9 cellular contexts compared by ENCODE assay signal in the genomic region with DNA sequence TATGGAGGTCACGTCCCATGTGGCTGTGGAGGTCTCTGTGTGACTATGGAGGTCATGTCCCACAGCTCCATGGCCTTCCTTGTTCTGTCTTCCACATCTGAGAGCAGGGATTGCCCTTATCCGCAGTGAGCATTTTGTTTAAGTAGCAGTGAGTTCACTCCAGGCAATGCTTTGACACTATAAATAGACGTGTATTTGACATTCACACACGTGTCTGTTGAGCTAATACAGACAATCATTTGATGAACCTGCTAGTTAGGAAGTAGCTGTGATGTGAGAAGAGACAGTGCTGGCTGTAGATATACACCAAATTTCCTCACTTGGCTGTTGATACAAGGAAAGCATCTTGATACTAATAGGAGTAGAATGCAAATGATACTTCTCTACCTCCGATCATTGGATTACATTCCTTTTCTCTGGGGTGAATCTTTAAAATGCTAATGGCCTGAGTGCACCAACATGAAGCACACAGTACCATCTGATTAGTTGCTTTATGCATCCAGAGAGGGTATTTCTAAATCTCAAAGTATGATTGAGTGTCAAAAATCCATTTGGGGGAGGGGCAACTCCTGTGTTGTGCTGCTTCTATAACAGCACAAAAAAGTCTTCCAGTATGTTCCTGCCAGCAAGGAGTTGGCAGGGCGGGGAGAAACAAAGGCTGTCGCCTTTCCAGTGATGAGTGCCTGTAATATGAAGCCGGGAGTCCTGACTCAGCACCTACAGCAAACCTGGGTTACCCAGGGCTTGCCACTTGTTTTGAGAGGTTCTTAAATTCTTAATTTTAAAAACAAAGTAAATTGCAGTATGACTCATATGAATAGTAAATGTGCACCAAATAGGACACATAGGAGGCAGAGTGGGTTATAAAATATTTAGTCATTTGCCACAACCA. TPM values are rescaled to one million over a fixed set of nuclear protein-coding genes. Genes with fewer than 3 reads are reported as not detected.
DNase-seq lines count a peak whose midpoint lies in the region; ATAC-seq, FAIRE-seq and TF ChIP-seq lines count a peak whose summit lies in the region.
"Had no signal": no experiment of that assay in that cellular context is flagged by ENCODE, and none has a peak within 500 bp of the region (broad histone marks: within the 10 kb centered on the region; RNA-seq: fewer than 3 reads in every experiment).

No MANE protein-coding gene starts in this region.

- peaks cover 4% of the 10 kb centered on the region for H3F3A ChIP-seq in smooth muscle cell (ENCODE audit: low read depth)

- H3K4me3 ChIP-seq in A549 (no peak overlapping the region), HAP-1 (no peak overlapping the region), smooth muscle cell (no peak overlapping the region)

- ATAC-seq in A549 (peak; percentile 48 to 66; a peak in 4 of 6 replicates), SK-N-SH treated with all-trans-retinoic acid at 6 μM for 48 hours (peak; percentile 88), left cardiac atrium (peak; percentile 79 to 80), HG03175 (IDR thresholded peaks at IDR 0.05; ENCODE audit: unreplicated experiment) (no peak)

- peaks cover 100% of the 10 kb centered on the region for H4K20me1 ChIP-seq in smooth muscle cell (ENCODE audit: low read depth)

- H3K27me3 ChIP-seq in HAP-1 (ENCODE audit: low read depth), result no peaks in the 10 kb centered on the region
- no peaks in the 10 kb centered on the region for H3K27me3 ChIP-seq in smooth muscle cell (ENCODE audit: low read depth)

- H3K27ac ChIP-seq in A549 (peak overlapping the region; percentile 5 to 33; a peak in 4 of 6 replicates), smooth muscle cell (ENCODE audit: low read depth) (peak overlapping the region; percentile 58)

- peaks cover 100% of the 10 kb centered on the region for H3K79me2 ChIP-seq in smooth muscle cell (ENCODE audit: low read depth)

- TF ChIP-seq RAD21 in A549 (conservative IDR thresholded peaks at IDR 0.05 in 1 of 2, IDR thresholded peaks at IDR 0.05 in 1 of 2), result no peak

- intact Hi-C loops in left cardiac atrium (cut with DNase I), result no loop called here

- no peak for TF ChIP-seq EP300 in A549 (IDR thresholded peaks at IDR 0.05)

- peak overlapping the region; percentile 9 for H3K9ac ChIP-seq in smooth muscle cell (ENCODE audit: low read depth)

- H3K4me1 ChIP-seq in A549, result peaks cover 38% of the 10 kb centered on the region
- peaks cover 16% of the 10 kb centered on the region for H3K4me1 ChIP-seq in HAP-1
- peaks cover 15% of the 10 kb centered on the region for H3K4me1 ChIP-seq in smooth muscle cell (ENCODE audit: low read depth)

- TF ChIP-seq CTCF in A549 (IDR thresholded peaks at IDR 0.05) (no peak), smooth muscle cell (IDR thresholded peaks at IDR 0.05; ENCODE audit: borderline replicate concordance, insufficient read depth, poor library complexity, severe bottlenecking) (no peak)

- no peak for FAIRE-seq in A549 (lab: Jason Lieb, UNC)

- H3K4me2 ChIP-seq in A549, result peak overlapping the region; percentile 55
- H3K4me2 ChIP-seq in smooth muscle cell, result peak overlapping the region; percentile 34

- H2AFZ ChIP-seq in smooth muscle cell (ENCODE audit: low read depth), result no peak overlapping the region

- H3K9me3 ChIP-seq in A549, result no peaks in the 10 kb centered on the region
- H3K9me3 ChIP-seq in HAP-1, result no peaks in the 10 kb centered on the region
- H3K9me3 ChIP-seq in smooth muscle cell (replicated peaks; ENCODE audit: low read depth), result no peaks in the 10 kb centered on the region

- peak in 1 of 2 experiments; percentile 35 for DNase-seq in A549 (ENCODE audit: low read depth in 1 of 2, low spot score in 1 of 2)
- peak; percentile 75 to 78 for DNase-seq in HAP-1 (ENCODE audit: low spot score in 2 of 2)
- DNase-seq in left cardiac atrium, result peak; percentile 50
- no peak for DNase-seq in smooth muscle cell (lab: John Stamatoyannopoulos, UW; ENCODE audit: unreplicated experiment)
- DNase-seq in SIG-M5 (lab: John Stamatoyannopoulos, UW), result no peak
- DNase-seq in NCI-H748 treated with DMSO at 0.1 percent for 48 hours (lab: John Stamatoyannopoulos, UW), result no peak

- CTCF ChIA-PET in A549 (lab: Yijun Ruan, JAX), result interaction anchor here (1.2 kb wide), 1 partner anchor 9 kb away, joined by 3 read pairs; no protein-coding TSS in a partner anchor

- POLR2A ChIA-PET in A549 (lab: Yijun Ruan, JAX), result no interaction called here

- TF ChIP-seq POLR2A in A549 (IDR thresholded peaks at IDR 0.05; ENCODE audit: low read length), result no peak

- in situ Hi-C loops in HAP-1 (cut with MboI; ENCODE audit: low sequenced_read_pairs), result no loop called here

- 32% methylated on average over 8 of the region's 8 CpGs for WGBS in A549 (ENCODE audit: missing lambda C conversion rate)
- 35% methylated on average over 8 of the region's 8 CpGs for whole genome bisulfite sequencing in smooth muscle cell (ENCODE audit: low lambda C conversion rate)

- H3K36me3 ChIP-seq in HAP-1 (replicated peaks) (peaks cover 40% of the 10 kb centered on the region), smooth muscle cell (ENCODE audit: low read depth) (no peaks in the 10 kb centered on the region)

TF ChIP-seq in A549, 52 proteins besides CTCF, POLR2A, EP300 and RAD21:
- TF ChIP-seq EHF (CRISPR knock-in tag; IDR thresholded peaks at IDR 0.05) (no peak), FOSL2 (IDR thresholded peaks at IDR 0.05) (no peak), FOSL2 (CRISPR knock-in tag; IDR thresholded peaks at IDR 0.05) (peak; percentile 11; the same call in 1 of the 2 replicates), MAFK (IDR thresholded peaks at IDR 0.05; ENCODE audit: partially characterized antibody) (peak; percentile 82), ZSCAN20 (CRISPR knock-in tag; IDR thresholded peaks at IDR 0.05) (no peak)
- TF ChIP-seq, protein P1, sequence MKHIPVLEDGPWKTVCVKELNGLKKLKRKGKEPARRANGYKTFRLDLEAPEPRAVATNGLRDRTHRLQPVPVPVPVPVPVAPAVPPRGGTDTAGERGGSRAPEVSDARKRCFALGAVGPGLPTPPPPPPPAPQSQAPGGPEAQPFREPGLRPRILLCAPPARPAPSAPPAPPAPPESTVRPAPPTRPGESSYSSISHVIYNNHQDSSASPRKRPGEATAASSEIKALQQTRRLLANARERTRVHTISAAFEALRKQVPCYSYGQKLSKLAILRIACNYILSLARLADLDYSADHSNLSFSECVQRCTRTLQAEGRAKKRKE (CRISPR knock-in tag; IDR thresholded peaks at IDR 0.05; ENCODE audit: low read depth), result no peak

TF ChIP-seq in SK-N-SH treated with all-trans-retinoic acid at 6 μM for 48 hours, 23 proteins besides CTCF, POLR2A, EP300 and RAD21:
- no peak for TF ChIP-seq ZNF70 (CRISPR knock-in tag; IDR thresholded peaks at IDR 0.05)
- TF ChIP-seq CSDC2 (CRISPR knock-in tag; IDR thresholded peaks at IDR 0.05), result no peak
- 0 out of 2 replicates have a peak, but pooled peaks have one; percentile 17 for TF ChIP-seq ZFP3 (CRISPR knock-in tag; IDR thresholded peaks at IDR 0.05)

RNA-seq across cellular contexts. Expression of a gene that starts 7.0 kb away (rescaled TPM):
- 53.2 and 55.4 TPM in 2 replicates for polyA plus RNA-seq in A549 (2011; rRNA removed)
- polyA plus RNA-seq in A549 (2012; cell fraction: cytosol; rRNA removed), result 32.5 and 37.9 TPM in 2 replicates
- polyA plus RNA-seq in A549 (2012; cell fraction: nucleus; rRNA removed), result 52.7 and 61.2 TPM in 2 replicates
- 46.9 to 57.0 TPM (median 49.6 TPM) in 3 replicates for polyA plus RNA-seq in A549 (2017; fragmentation: RNase III; extraction: RNeasy Plus Mini Kit Qiagen cat#74134 plus additional on column Dnase treatment)
- polyA minus RNA-seq in A549 (2011; rRNA and poly(A)+ RNA removed), result 38.9 and 39.1 TPM in 2 replicates
- total RNA-seq in left cardiac atrium, result 10 to 100 TPM; 73.9 to 86.2 TPM
- total RNA-seq in smooth muscle cell, result 61.5 and 62.7 TPM in 2 replicates
- 40.3 and 42.3 TPM in 2 replicates for polyA plus RNA-seq in smooth muscle cell

RNA-seq across cellular contexts. Expression of a gene that starts 7.9 kb away (rescaled TPM):
- polyA plus RNA-seq in A549 (2011; rRNA removed) (68.7 and 71.1 TPM in 2 replicates), A549 (2017; fragmentation: RNase III; extraction: RNeasy Plus Mini Kit Qiagen cat#74134 plus additional on column Dnase treatment) (37.7 to 39.9 TPM (median 39.1 TPM) in 3 replicates), smooth muscle cell (26.2 and 32.5 TPM in 2 replicates)
- 37.4 and 38.5 TPM in 2 replicates for polyA plus RNA-seq in A549 (2012; cell fraction: cytosol; rRNA removed)
- 39.1 and 60.0 TPM in 2 replicates for polyA plus RNA-seq in A549 (2012; cell fraction: nucleus; rRNA removed)
- polyA minus RNA-seq in A549 (2011; rRNA and poly(A)+ RNA removed), result 44.5 and 45.2 TPM in 2 replicates
- total RNA-seq in left cardiac atrium (10 to 100 TPM; 38.3 to 39.9 TPM), smooth muscle cell (25.5 and 27.1 TPM in 2 replicates)

RNA-seq across cellular contexts. Expression of a gene that starts 58.0 kb away (rescaled TPM):
- polyA plus RNA-seq in A549 (2011; rRNA removed), result not detected in 2 replicates
- polyA plus RNA-seq in A549 (2012; cell fraction: cytosol; rRNA removed), result not detected in 2 replicates
- not detected in 2 replicates for polyA plus RNA-seq in A549 (2012; cell fraction: nucleus; rRNA removed)
- polyA plus RNA-seq in A549 (2017; fragmentation: RNase III; extraction: RNeasy Plus Mini Kit Qiagen cat#74134 plus additional on column Dnase treatment), result not detected in 3 replicates
- not detected in 2 replicates for polyA minus RNA-seq in A549 (2011; rRNA and poly(A)+ RNA removed)
- not detected for total RNA-seq in left cardiac atrium
- total RNA-seq in smooth muscle cell, result not detected in 2 replicates
- polyA plus RNA-seq in smooth muscle cell, result not detected in 2 replicates
- total RNA-seq: activated CD8-positive, alpha-beta memory T cell treated with anti-CD3 and anti-CD28 coated beads for 36 hours had no signal

Comparison
In these comparisons a context has a peak if more than half of its experiments do, and no peak if none do; other contexts are left out.
1. DNase-seq: peak in HAP-1 (2 of 2) and left cardiac atrium (single experiment); none in smooth muscle cell (single experiment), SIG-M5 (single experiment) and NCI-H748 treated with DMSO at 0.1 percent for 48 hours (single experiment).